ENCODE assay signal across 1 cellular context in the genomic region with DNA sequence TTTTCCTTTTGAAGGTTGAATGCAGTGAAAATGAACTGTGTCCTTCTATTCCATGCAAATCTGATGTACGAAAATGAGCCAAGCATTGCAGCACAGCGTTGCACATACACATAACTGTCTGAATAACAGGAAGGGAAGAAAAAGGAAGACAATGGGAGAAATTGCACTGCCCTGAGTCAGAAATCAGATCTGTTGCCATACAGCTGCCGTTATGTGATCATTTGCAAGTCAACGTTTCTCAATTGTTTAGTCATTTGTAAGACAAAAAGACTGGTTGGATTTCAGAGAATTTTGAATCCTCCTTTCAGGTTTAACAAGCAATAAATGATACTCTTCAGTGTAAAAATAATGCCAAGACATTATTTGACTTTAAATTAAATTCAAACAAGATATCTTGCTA.
TF ChIP-seq lines count a peak whose summit lies in the region.

No MANE protein-coding gene starts in this region.

TF ChIP-seq in A549, 52 proteins besides CTCF, POLR2A, EP300 and RAD21 (continued from another document):
- TF ChIP-seq, protein P1, sequence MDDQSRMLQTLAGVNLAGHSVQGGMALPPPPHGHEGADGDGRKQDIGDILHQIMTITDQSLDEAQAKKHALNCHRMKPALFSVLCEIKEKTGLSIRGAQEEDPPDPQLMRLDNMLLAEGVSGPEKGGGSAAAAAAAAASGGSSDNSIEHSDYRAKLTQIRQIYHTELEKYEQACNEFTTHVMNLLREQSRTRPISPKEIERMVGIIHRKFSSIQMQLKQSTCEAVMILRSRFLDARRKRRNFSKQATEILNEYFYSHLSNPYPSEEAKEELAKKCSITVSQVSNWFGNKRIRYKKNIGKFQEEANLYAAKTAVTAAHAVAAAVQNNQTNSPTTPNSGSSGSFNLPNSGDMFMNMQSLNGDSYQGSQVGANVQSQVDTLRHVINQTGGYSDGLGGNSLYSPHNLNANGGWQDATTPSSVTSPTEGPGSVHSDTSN (IDR thresholded peaks at IDR 0.05): no peak
